ENCODE assay signal across 17 cellular contexts in genomic region chr18:44841221-44841620, GRCh38.
A peak's percentile ranks its signal among the peaks of the same experiment; 100 is the strongest.
DNase-seq lines count a peak whose midpoint lies in the region; ATAC-seq and TF ChIP-seq lines count a peak whose summit lies in the region.
"Had no signal": no experiment of that assay in that cellular context is flagged by ENCODE, and none has a peak within 500 bp of the region (broad histone marks: within the 10 kb centered on the region; RNA-seq: fewer than 3 reads in every experiment).

No MANE protein-coding gene starts in this region.

- H3K27ac ChIP-seq in mammary epithelial cell (ENCODE audit: insufficient read depth, low read depth, low read length): no peak overlapping the region
- H3K27ac ChIP-seq in breast epithelium: no peak overlapping the region
- no peak overlapping the region for H3K27ac ChIP-seq in brain microvascular endothelial cell
- H3K27ac ChIP-seq: 22Rv1, RWPE1, SJCRH30 had no signal

- TF ChIP-seq CTCF in mammary epithelial cell (conservative IDR thresholded peaks at IDR 0.05 in 1 of 2, IDR thresholded peaks at IDR 0.05 in 1 of 2; ENCODE audit: extremely low read depth in 1 of 2, insufficient read depth in 1 of 2, low read depth in 1 of 2, low read length in 2 of 2) (no peak), breast epithelium (IDR thresholded peaks at IDR 0.05) (no peak), brain microvascular endothelial cell (IDR thresholded peaks at IDR 0.05; ENCODE audit: low read depth, low read length, missing control alignments) (no peak)

- H3K4me1 ChIP-seq in mammary epithelial cell (ENCODE audit: insufficient read depth, low read length) (peaks cover 48% of the 10 kb centered on the region), breast epithelium (no peaks in the 10 kb centered on the region)
- H3K4me1 ChIP-seq: SJCRH30 had no signal

- peaks cover 13% of the 10 kb centered on the region for H3K79me2 ChIP-seq in mammary epithelial cell (ENCODE audit: insufficient read depth, low read length)

- H3K27me3 ChIP-seq in mammary epithelial cell (ENCODE audit: insufficient read depth, low read length): no peaks in the 10 kb centered on the region
- H3K27me3 ChIP-seq in breast epithelium: no peaks in the 10 kb centered on the region
- no peaks in the 10 kb centered on the region for H3K27me3 ChIP-seq in brain microvascular endothelial cell (replicated peaks)
- H3K27me3 ChIP-seq: SJCRH30 had no signal

- intact Hi-C loops in mammary epithelial cell (cut with micrococcal nuclease) (no loop called here), breast epithelium (cut with DNase I; ENCODE audit: low total_unique reads) (no loop called here)

- no peak overlapping the region for H2AFZ ChIP-seq in mammary epithelial cell (ENCODE audit: low read depth, low read length)

- no peak for TF ChIP-seq POLR2A in breast epithelium (IDR thresholded peaks at IDR 0.05)

- no peak overlapping the region for H3K9ac ChIP-seq in mammary epithelial cell (ENCODE audit: insufficient read depth, low read length)

- in situ Hi-C loops in mammary epithelial cell (cut with MboI; ENCODE audit: low sequenced_read_pairs in 2 of 2) (no loop called here), brain microvascular endothelial cell (cut with HindIII; ENCODE audit: low pct_ligation_motif_present, low sequenced_read_pairs) (no loop called here)

- no peak overlapping the region for H3K4me2 ChIP-seq in mammary epithelial cell (ENCODE audit: insufficient read depth, low read depth, low read length)

- no peaks in the 10 kb centered on the region for H4K20me1 ChIP-seq in mammary epithelial cell (ENCODE audit: insufficient read depth, low read length)

- H3K36me3 ChIP-seq in mammary epithelial cell (ENCODE audit: insufficient read depth, low read length) (no peaks in the 10 kb centered on the region), breast epithelium (no peaks in the 10 kb centered on the region), brain microvascular endothelial cell (replicated peaks) (no peaks in the 10 kb centered on the region)
- H3K36me3 ChIP-seq: SJCRH30 had no signal

- dilution Hi-C loops in mammary epithelial cell (cut with HindIII; ENCODE audit: low sequenced_read_pairs): no loop called here

- H3K4me3 ChIP-seq in mammary epithelial cell (replicated peaks in 1 of 3; ENCODE audit: insufficient read depth in 1 of 3, low read depth in 2 of 3, low read length in 3 of 3) (no peak overlapping the region), breast epithelium (no peak overlapping the region), brain microvascular endothelial cell (ENCODE audit: low read depth, low read length) (no peak overlapping the region)
- H3K4me3 ChIP-seq: SJCRH30 had no signal

- ATAC-seq in HG03139 (IDR thresholded peaks at IDR 0.05; ENCODE audit: unreplicated experiment) (no peak), GM21529 (IDR thresholded peaks at IDR 0.05; ENCODE audit: unreplicated experiment) (no peak), GM19035 (IDR thresholded peaks at IDR 0.05; ENCODE audit: unreplicated experiment) (no peak)

- no TSS peak for BruUV-seq in mammary epithelial cell (replicated peaks; lab: Mats Ljungman, UMichigan)

- CTCF ChIA-PET in mammary epithelial cell (lab: Charles Lee; ENCODE audit: low non-redundant PET): no interaction called here

- H3K9me3 ChIP-seq in mammary epithelial cell (replicated peaks; ENCODE audit: insufficient read depth, low read length): no peaks in the 10 kb centered on the region
- no peaks in the 10 kb centered on the region for H3K9me3 ChIP-seq in breast epithelium
- H3K9me3 ChIP-seq: SJCRH30 had no signal

- DNase-seq in mammary epithelial cell (peak; percentile 27), breast epithelium (ENCODE audit: low spot score in 2 of 2) (no peak), brain microvascular endothelial cell (peak; percentile 9), kidney tubule cell (ENCODE audit: low spot score) (peak; percentile 44), NCI-H2029 treated with DMSO at 0.1 percent for 48 hours (lab: John Stamatoyannopoulos, UW) (no peak)
- DNase-seq: C1 segment of cervical spinal cord, DMS 273 treated with DMSO at 0.1 percent for 48 hours, H7, Kasumi-1, NCI-H2081 treated with DMSO at 0.1 percent for 48 hours, NCI-H526, SJCRH30 had no signal

- 98% methylated on average over 4 of the region's 4 CpGs for WGBS in mammary epithelial cell (ENCODE audit: low coverage, missing lambda C conversion rate)

Comparison
In these comparisons a context has a peak if more than half of its experiments do, and no peak if none do; other contexts are left out.
1. DNase-seq: peak in mammary epithelial cell (single experiment), brain microvascular endothelial cell (single experiment) and kidney tubule cell (single experiment); none in breast epithelium (0 of 2) and NCI-H2029 treated with DMSO at 0.1 percent for 48 hours (single experiment).